Comparison of ENCODE assay signal across 28 cellular contexts in genomic region chr21:42558846-42559245, GRCh38. TPM values are rescaled to one million over a fixed set of nuclear protein-coding genes. Genes with fewer than 3 reads are reported as not detected.
DNase-seq lines count a peak whose midpoint lies in the region; ATAC-seq, FAIRE-seq and TF ChIP-seq lines count a peak whose summit lies in the region.
"Had no signal": no experiment of that assay in that cellular context is flagged by ENCODE, and none has a peak within 500 bp of the region (broad histone marks: within the 10 kb centered on the region; RNA-seq: fewer than 3 reads in every experiment).

No MANE protein-coding gene starts in this region.

- peaks cover 39% of the 10 kb centered on the region for H4K20me1 ChIP-seq in BLaER1

- peaks cover 45% of the 10 kb centered on the region for H3K36me3 ChIP-seq in BLaER1
- no peaks in the 10 kb centered on the region for H3K36me3 ChIP-seq in kidney (ENCODE audit: control insufficient read depth in 1 of 2, insufficient read depth in 2 of 2, low read length in 2 of 2)
- H3K36me3 ChIP-seq: prostate gland had no signal

- TF ChIP-seq CTCF in kidney (IDR thresholded peaks at IDR 0.05; ENCODE audit: borderline replicate concordance, extremely low read depth, insufficient read depth) (no peak), GM13977 (IDR thresholded peaks at IDR 0.05; ENCODE audit: extremely low read depth, insufficient read depth, missing control alignments) (no peak)

- intact Hi-C loops in kidney (cut with DNase I), result no loop called here
- intact Hi-C loops in posterior vena cava (cut with DNase I), result no loop called here

- H3K27me3 ChIP-seq in BLaER1, result no peaks in the 10 kb centered on the region

- no peak overlapping the region for H3K4me3 ChIP-seq in BLaER1
- H3K4me3 ChIP-seq in kidney (ENCODE audit: low read length in 2 of 2), result no peak overlapping the region
- H3K4me3 ChIP-seq: GM23338, prostate gland had no signal

- in situ Hi-C loops in GM13977 (cut with MboI; ENCODE audit: low pct_unique_long_range_greater_than_20kb, low sequenced_read_pairs, unreplicated experiment), result no loop called here

- H3K9ac ChIP-seq in BLaER1 (no peak overlapping the region), kidney (ENCODE audit: low read length in 2 of 2) (no peak overlapping the region)

- peak overlapping the region; percentile 28 for H3K4me2 ChIP-seq in BLaER1
- H3K4me2 ChIP-seq: GM23338 had no signal

- H3K4me1 ChIP-seq in BLaER1 (peaks cover 93% of the 10 kb centered on the region), kidney (ENCODE audit: control insufficient read depth in 1 of 2, insufficient read depth in 1 of 2, low read depth in 1 of 2, low read length in 2 of 2) (peaks cover 2 to 7% of the 10 kb centered on the region in 2 donors)

- DNase-seq in ELF-1 (ENCODE audit: low read depth, low spot score), result peak; percentile 34
- peak; percentile 75 for DNase-seq in kidney
- peak; percentile 55 for DNase-seq in posterior vena cava (ENCODE audit: low spot score)
- no peak for DNase-seq in GM13977 (ENCODE audit: low spot score)
- DNase-seq: activated CD4-positive, alpha-beta T cell treated with anti-CD3 and anti-CD28 coated beads for 4 hours; activated gamma-delta T cell; activated naive CD8-positive, alpha-beta T cell treated with anti-CD3 and anti-CD28 coated beads for 36 hours; activated T-cell treated with anti-CD3 and anti-CD28 coated beads, Interleukin-2, amount 50 U/mL, for 4 hours; C1 segment of cervical spinal cord; central memory CD4-positive, alpha-beta T cell; DMS53; effector memory CD8-positive, alpha-beta T cell; hypothalamus; left ventricle myocardium superior; NCI-H1092; NCI-H187; stimulated activated CD4-positive, alpha-beta T cell treated with anti-CD3 and anti-CD28 coated beads, Interleukin-15, amount 100 ng/mL, for 24 hours; T-helper 2 cell had no signal

- ATAC-seq in GM21576 (IDR thresholded peaks at IDR 0.05; ENCODE audit: unreplicated experiment) (no peak), GM18873 (IDR thresholded peaks at IDR 0.05; ENCODE audit: low FRiP score, unreplicated experiment) (no peak), GM19467 (IDR thresholded peaks at IDR 0.05; ENCODE audit: unreplicated experiment) (no peak)
- ATAC-seq: activated T-cell treated with anti-CD3 and anti-CD28 coated beads, Interleukin-2, amount 50 U/mL, for 4 hours; effector memory CD8-positive, alpha-beta T cell; GM23338; left ventricle myocardium superior; Right ventricle myocardium inferior; SK-N-SH treated with all-trans-retinoic acid at 6 μM for 48 hours; stimulated activated memory B cell treated with anti-CD40 and anti-IgM and Interleukin-4, amounts not matched to agents 10 μg/mL and 1 μg/mL and 100 μg/mL, for 72 hours had no signal

- H3K9me3 ChIP-seq in BLaER1, result no peaks in the 10 kb centered on the region
- H3K9me3 ChIP-seq in kidney (ENCODE audit: control insufficient read depth in 1 of 2, low read length in 2 of 2), result no peaks in the 10 kb centered on the region
- H3K9me3 ChIP-seq: prostate gland had no signal

- no peak for FAIRE-seq in kidney (lab: Jason Lieb, UNC)
- FAIRE-seq: G401.6 had no signal

- H3K27ac ChIP-seq in BLaER1 (no peak overlapping the region), kidney (ENCODE audit: low read depth in 2 of 2, low read length in 2 of 2) (no peak overlapping the region)

RNA-seq across cellular contexts. Expression of gene SLC37A1, which starts 45.2 kb away (rescaled TPM):
- total RNA-seq in kidney (21.8 TPM), posterior vena cava (1 to 10 TPM; 5.2 to 6.0 TPM)
- polyA plus RNA-seq in kidney (ENCODE audit: insufficient read depth, low read depth, low replicate concordance), result 3.4 TPM
